Comparison of ENCODE assay signal across 11 cellular contexts in genomic region chr1:157043685-157044084, GRCh38. TPM values are rescaled to one million over a fixed set of nuclear protein-coding genes. Genes with fewer than 3 reads are reported as not detected.
DNase-seq lines count a peak whose midpoint lies in the region; ATAC-seq and TF ChIP-seq lines count a peak whose summit lies in the region.
"Had no signal": no experiment of that assay in that cellular context is flagged by ENCODE, and none has a peak within 500 bp of the region (broad histone marks: within the 10 kb centered on the region; RNA-seq: fewer than 3 reads in every experiment).

No MANE protein-coding gene starts in this region.

- no peak for TF ChIP-seq POLR2A in esophagus squamous epithelium (IDR thresholded peaks at IDR 0.05)

- no peaks in the 10 kb centered on the region for H3K27me3 ChIP-seq in OCI-LY3 (ENCODE audit: low read depth, low read length)
- H3K27me3 ChIP-seq in esophagus squamous epithelium: peaks cover 0 to 4% (median 0%) of the 10 kb centered on the region in 4 donors
- H3K27me3 ChIP-seq in parathyroid adenoma (ENCODE audit: control insufficient read depth, insufficient read depth, low read length): no peaks in the 10 kb centered on the region

- H3K9me3 ChIP-seq in OCI-LY3 (ENCODE audit: insufficient read depth, low read length) (no peaks in the 10 kb centered on the region), esophagus squamous epithelium (no peaks in the 10 kb centered on the region), parathyroid adenoma (ENCODE audit: control insufficient read depth, low read length) (no peaks in the 10 kb centered on the region)

- BruUV-seq in Calu3 (replicated peaks; lab: Mats Ljungman, UMichigan): no TSS peak

- peak overlapping the region; percentile 81 for H3K4me3 Mint-ChIP-seq in Calu3 (ENCODE audit: low read depth, unreplicated experiment)
- H3K4me3 Mint-ChIP-seq in effector memory CD8-positive, alpha-beta T cell: no peak overlapping the region

- no peak for ATAC-seq in HG02642 (IDR thresholded peaks at IDR 0.05; ENCODE audit: poor library complexity, unreplicated experiment)
- no peak for ATAC-seq in effector memory CD8-positive, alpha-beta T cell (replicated peaks)

- H3K27ac Mint-ChIP-seq in Calu3 (ENCODE audit: unreplicated experiment): peak overlapping the region; percentile 82
- no peak overlapping the region for H3K27ac Mint-ChIP-seq in effector memory CD8-positive, alpha-beta T cell

- H3K4me3 ChIP-seq in OCI-LY3 (ENCODE audit: low read length): no peak overlapping the region
- peak overlapping the region in 3 of 4 donors; percentile 66 to 81 (median 78) for H3K4me3 ChIP-seq in esophagus squamous epithelium
- H3K4me3 ChIP-seq in parathyroid adenoma (ENCODE audit: low read depth, low read length): peak overlapping the region; percentile 76

- no peak overlapping the region for H3K27ac ChIP-seq in OCI-LY3 (ENCODE audit: low read length)
- H3K27ac ChIP-seq in esophagus squamous epithelium: no peak overlapping the region
- H3K27ac ChIP-seq in parathyroid adenoma: no peak overlapping the region

- WGBS in esophagus squamous epithelium, 2 donors: no CpG with 5 or more reads among the region's 2 CpGs

- intact Hi-C loops in Calu3 (cut with micrococcal nuclease; ENCODE audit: unreplicated experiment): no loop called here
- intact Hi-C loops in esophagus squamous epithelium (cut with DNase I): no loop called here

- H3K9me3 Mint-ChIP-seq in Calu3 (ENCODE audit: low read depth, unreplicated experiment): no peaks in the 10 kb centered on the region
- no peaks in the 10 kb centered on the region for H3K9me3 Mint-ChIP-seq in effector memory CD8-positive, alpha-beta T cell

- H3K9ac ChIP-seq in OCI-LY3 (ENCODE audit: low read length): no peak overlapping the region
- H3K9ac ChIP-seq in parathyroid adenoma: no peak overlapping the region

- no peak overlapping the region for H2AFZ ChIP-seq in OCI-LY3 (ENCODE audit: low read depth, low read length)
- no peak overlapping the region for H2AFZ ChIP-seq in parathyroid adenoma

- H4K20me1 ChIP-seq in OCI-LY3 (ENCODE audit: insufficient read depth, low read length): no peaks in the 10 kb centered on the region

- H3K79me2 ChIP-seq in OCI-LY3 (ENCODE audit: low read length): peaks cover 36% of the 10 kb centered on the region
- H3K79me2 ChIP-seq in parathyroid adenoma: peaks cover 7% of the 10 kb centered on the region

- H3K4me2 ChIP-seq in OCI-LY3 (ENCODE audit: low read length) (peak overlapping the region; percentile 67; the same call in 1 of the 2 replicates), parathyroid adenoma (ENCODE audit: low read length) (peak overlapping the region; percentile 93)

- no peaks in the 10 kb centered on the region for H3K36me3 ChIP-seq in OCI-LY3 (replicated peaks; ENCODE audit: low read depth, low read length)
- no peaks in the 10 kb centered on the region for H3K36me3 ChIP-seq in esophagus squamous epithelium
- H3K36me3 ChIP-seq in parathyroid adenoma (ENCODE audit: control insufficient read depth, insufficient read depth, low read length): no peaks in the 10 kb centered on the region

- DNase-seq in Calu3: no peak
- DNase-seq in esophagus squamous epithelium (lab: John Stamatoyannopoulos, UW): no peak
- DNase-seq in effector memory CD8-positive, alpha-beta T cell: no peak
- no peak for DNase-seq in stimulated activated CD8-positive, alpha-beta memory T cell treated with anti-CD3 and anti-CD28 coated beads, Interleukin-4, amount 100 ng/mL, for 48 hours
- no peak for DNase-seq in ureter (ENCODE audit: low spot score)
- DNase-seq: activated naive CD4-positive, alpha-beta T cell treated with Interleukin-2 at 50 U/mL for 16 hours; NCI-H2081 had no signal

- TF ChIP-seq CTCF in Calu3 (IDR thresholded peaks at IDR 0.05; ENCODE audit: unreplicated experiment) (no peak), OCI-LY3 (IDR thresholded peaks at IDR 0.05; ENCODE audit: low read depth, low read length) (no peak), esophagus squamous epithelium (IDR thresholded peaks at IDR 0.05) (no peak), parathyroid adenoma (IDR thresholded peaks at IDR 0.05) (no peak)

- H3K36me3 Mint-ChIP-seq in Calu3 (ENCODE audit: insufficient read depth, unreplicated experiment): peaks cover 33% of the 10 kb centered on the region
- no peaks in the 10 kb centered on the region for H3K36me3 Mint-ChIP-seq in effector memory CD8-positive, alpha-beta T cell (ENCODE audit: insufficient read depth)

- peaks cover 27% of the 10 kb centered on the region for H3K4me1 ChIP-seq in OCI-LY3 (ENCODE audit: low read length)
- peaks cover 21 to 65% (median 32%) of the 10 kb centered on the region in 3 donors for H3K4me1 ChIP-seq in esophagus squamous epithelium
- no peaks in the 10 kb centered on the region for H3K4me1 ChIP-seq in parathyroid adenoma

- CTCF ChIA-PET in Calu3 (lab: Charles Lee): no interaction called here

- H3K27me3 Mint-ChIP-seq in Calu3 (ENCODE audit: unreplicated experiment): no peaks in the 10 kb centered on the region
- peaks cover 79 to 84% of the 10 kb centered on the region in 2 donors for H3K27me3 Mint-ChIP-seq in effector memory CD8-positive, alpha-beta T cell

- peaks cover 57% of the 10 kb centered on the region for H3K4me1 Mint-ChIP-seq in Calu3 (ENCODE audit: low read depth, unreplicated experiment)
- peaks cover 7 to 10% of the 10 kb centered on the region in 2 donors for H3K4me1 Mint-ChIP-seq in effector memory CD8-positive, alpha-beta T cell (ENCODE audit: low read depth in 2 of 2)

RNA-seq across cellular contexts. Expression of gene ARHGEF11, which starts 1.9 kb away (rescaled TPM):
- total RNA-seq in Calu3 (2022) (44.1 and 46.6 TPM in 2 replicates), esophagus squamous epithelium (10 to 100 TPM; 15.5 to 24.2 (median 19.4) TPM), ureter (47.4 TPM)

RNA-seq across cellular contexts. Expression of gene ETV3L, which starts 55.9 kb away (rescaled TPM):
- total RNA-seq in Calu3 (2022) (not detected in 2 replicates), esophagus squamous epithelium (not detected), ureter (not detected)
- total RNA-seq: T-helper 2 cell treated with Interferon-gamma antibody and Interleukin-4, amounts not matched to agents 100 ng/mL and 5 ng/mL, for 36 hours had no signal
